ENCODE assay signal across 12 cellular contexts in the genomic region with DNA sequence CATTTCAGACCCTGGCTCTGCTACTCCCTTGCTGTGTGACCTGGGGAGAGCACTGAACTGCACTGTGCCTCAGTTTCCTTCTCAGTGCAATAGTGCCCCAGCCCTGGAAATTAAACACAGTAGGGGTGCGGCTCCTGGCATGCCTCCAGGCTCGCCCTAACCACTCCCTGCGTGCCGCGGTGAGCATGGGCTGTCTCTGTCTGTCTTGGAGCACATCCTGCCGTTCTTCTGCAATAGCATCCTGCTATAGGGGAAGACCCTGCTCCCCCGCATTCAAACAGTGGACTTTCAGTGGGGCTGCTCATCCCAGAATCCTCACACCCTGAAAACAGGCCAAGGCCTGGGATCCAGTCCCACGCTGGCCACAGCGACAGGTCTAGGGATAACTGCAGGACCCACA.
DNase-seq lines count a peak whose midpoint lies in the region; ATAC-seq and TF ChIP-seq lines count a peak whose summit lies in the region.
"Had no signal": no experiment of that assay in that cellular context is flagged by ENCODE, and none has a peak within 500 bp of the region (broad histone marks: within the 10 kb centered on the region; RNA-seq: fewer than 3 reads in every experiment).

No MANE protein-coding gene starts in this region.

- DNase-seq in psoas muscle (no peak), AML-193 (lab: John Stamatoyannopoulos, UW) (no peak), spleen (no peak), sciatic nerve (ENCODE audit: low spot score) (no peak)
- DNase-seq: NCI-H524 treated with DMSO at 0.1 percent for 48 hours, SHP77 treated with DMSO at 0.1 percent for 48 hours had no signal

- no peaks in the 10 kb centered on the region for H3K27me3 ChIP-seq in psoas muscle (ENCODE audit: insufficient read depth in 3 of 3, low read length in 2 of 3)
- no peaks in the 10 kb centered on the region for H3K27me3 ChIP-seq in spleen (replicated peaks in 1 of 7)

- H3K9me3 ChIP-seq in psoas muscle (no peaks in the 10 kb centered on the region), spleen (no peaks in the 10 kb centered on the region)

- TF ChIP-seq POLR2A in spleen (IDR thresholded peaks at IDR 0.05) = no peak

- H3K36me3 ChIP-seq in psoas muscle (ENCODE audit: insufficient read depth in 1 of 2, low read depth in 1 of 2) (no peaks in the 10 kb centered on the region), spleen (no peaks in the 10 kb centered on the region)

- 86 to 90% (median 87%) methylated on average over 9 of the region's 9 CpGs for WGBS in psoas muscle, 3 donors
- WGBS in spleen, 5 donors = 72 to 83% (median 73%) methylated on average over 9 of the region's 9 CpGs

- peak; percentile 54 for ATAC-seq in GM18511 (IDR thresholded peaks at IDR 0.05; ENCODE audit: unreplicated experiment)
- ATAC-seq in GM21381 (IDR thresholded peaks at IDR 0.05; ENCODE audit: unreplicated experiment) = peak; percentile 29
- ATAC-seq in HG02970 (IDR thresholded peaks at IDR 0.05; ENCODE audit: low FRiP score, unreplicated experiment) = peak; percentile 39
- peak; percentile 37 for ATAC-seq in HG03571 (IDR thresholded peaks at IDR 0.05; ENCODE audit: unreplicated experiment)
- ATAC-seq in psoas muscle = no peak
- ATAC-seq in sciatic nerve = no peak

- intact Hi-C loops in psoas muscle (cut with DNase I) = no loop called here
- intact Hi-C loops in spleen (cut with DNase I; ENCODE audit: low total_unique reads) = no loop called here
- intact Hi-C loops in sciatic nerve (cut with DNase I) = no loop called here

- H3K27ac ChIP-seq in psoas muscle (no peak overlapping the region), spleen (no peak overlapping the region)
- H3K27ac ChIP-seq: C4-2B, HL-60 had no signal

- H3K4me1 ChIP-seq in psoas muscle (no peaks in the 10 kb centered on the region), spleen (peaks cover 0 to 16% (median 10%) of the 10 kb centered on the region in 6 donors)

- no peak for TF ChIP-seq CTCF in psoas muscle (IDR thresholded peaks at IDR 0.05)
- no peak for TF ChIP-seq CTCF in spleen (IDR thresholded peaks at IDR 0.05 in 8 of 11, conservative IDR thresholded peaks at IDR 0.05 in 3 of 11)

- H3K4me3 ChIP-seq in psoas muscle (no peak overlapping the region), spleen (no peak overlapping the region)

Comparison
In these comparisons a context has a peak if more than half of its experiments do, and no peak if none do; other contexts are left out.
1. ATAC-seq: peak in GM18511 (single experiment), GM21381 (single experiment), HG02970 (single experiment) and HG03571 (single experiment); none in psoas muscle (0 of 4) and sciatic nerve (single experiment).